ENCODE assay signal across 24 cellular contexts in genomic region chr1:97364086-97364485, GRCh38.
A peak's percentile ranks its signal among the peaks of the same experiment; 100 is the strongest.
DNase-seq lines count a peak whose midpoint lies in the region; ATAC-seq, FAIRE-seq and TF ChIP-seq lines count a peak whose summit lies in the region.
"Had no signal": no experiment of that assay in that cellular context is flagged by ENCODE, and none has a peak within 500 bp of the region (broad histone marks: within the 10 kb centered on the region; RNA-seq: fewer than 3 reads in every experiment).

No MANE protein-coding gene starts in this region.

- intact Hi-C loops in head of caudate nucleus (cut with DNase I), result no loop called here
- intact Hi-C loops in Right ventricle myocardium superior (cut with DNase I), result no loop called here
- intact Hi-C loops in mucosa of descending colon (cut with DNase I, micrococcal nuclease), result no loop called here

- ATAC-seq in Right ventricle myocardium superior (ENCODE audit: poor library complexity) (no peak), mucosa of descending colon (no peak)
- ATAC-seq: activated naive CD8-positive, alpha-beta T cell treated with anti-CD3 and anti-CD28 coated beads, Interleukin-2, amount 50 U/mL, for 24 hours; naive thymus-derived CD8-positive, alpha-beta T cell; Panc1; stimulated activated naive CD8-positive, alpha-beta T cell treated with anti-CD3 and anti-CD28 coated beads, Interleukin-15, Interleukin-2, amounts not matched to agents 100 U/mL and 50 U/mL, for 24 hours had no signal

- H3K4me1 ChIP-seq in mucosa of descending colon (ENCODE audit: low read depth), result no peaks in the 10 kb centered on the region
- H3K4me1 ChIP-seq: BLaER1, HAP-1, tibial nerve had no signal

- H3K36me3 ChIP-seq in mucosa of descending colon (ENCODE audit: low read depth), result no peaks in the 10 kb centered on the region
- H3K36me3 ChIP-seq: BLaER1, HAP-1 had no signal

- H3K9me3 ChIP-seq in mucosa of descending colon, result no peaks in the 10 kb centered on the region
- H3K9me3 ChIP-seq: BLaER1, HAP-1, tibial nerve had no signal

- no peak overlapping the region for H3K4me3 ChIP-seq in choroid plexus epithelial cell (ENCODE audit: low read depth, low read length)
- H3K4me3 ChIP-seq in mucosa of descending colon, result no peak overlapping the region
- H3K4me3 ChIP-seq: BLaER1, HAP-1, tibial nerve had no signal

- peak; percentile 66 for DNase-seq in EL
- DNase-seq in RCC 7860 (ENCODE audit: low spot score), result no peak
- peak; percentile 63 for DNase-seq in choroid plexus epithelial cell (ENCODE audit: low read depth)
- peak; percentile 28 for DNase-seq in non-pigmented ciliary epithelial cell (ENCODE audit: low read depth)
- no peak for DNase-seq in SK-N-DZ (ENCODE audit: low spot score)
- DNase-seq in head of caudate nucleus, result no peak
- DNase-seq in Right ventricle myocardium superior, result no peak
- DNase-seq in mucosa of descending colon, result no peak
- DNase-seq: activated CD4-positive, alpha-beta T cell treated with anti-CD3 and anti-CD28 coated beads for 48 hours; activated effector memory CD4-positive, alpha-beta T cell treated with Interleukin-2 at 50 U/mL for 16 hours; activated naive CD8-positive, alpha-beta T cell treated with anti-CD3 and anti-CD28 coated beads, Interleukin-2, amount 50 U/mL, for 24 hours; effector CD8-positive, alpha-beta T cell; mesendoderm; naive thymus-derived CD8-positive, alpha-beta T cell; NCI-H187 treated with DMSO at 0.1 percent for 48 hours; NCI-H345; stimulated activated CD4-positive, alpha-beta T cell treated with anti-CD3 and anti-CD28 coated beads, Interleukin-1b, Interleukin-23, amount 100 ng/mL, for 48 hours; stimulated activated naive CD8-positive, alpha-beta T cell treated with anti-CD3 and anti-CD28 coated beads, Interleukin-15, Interleukin-2, amounts not matched to agents 100 U/mL and 50 U/mL, for 24 hours had no signal

- TF ChIP-seq CTCF in choroid plexus epithelial cell (conservative IDR thresholded peaks at IDR 0.05; ENCODE audit: low read depth, low read length) (no peak), mucosa of descending colon (IDR thresholded peaks at IDR 0.05) (no peak)

- FAIRE-seq in RCC 7860 (lab: Jason Lieb, UNC), result peak; percentile 16
- FAIRE-seq: D721Med, frontal cortex had no signal

Comparison
In these comparisons a context has a peak if more than half of its experiments do, and no peak if none do; other contexts are left out.
1. DNase-seq: peak in EL (single experiment), choroid plexus epithelial cell (single experiment) and non-pigmented ciliary epithelial cell (single experiment); none in RCC 7860 (single experiment), SK-N-DZ (single experiment), head of caudate nucleus (0 of 42), Right ventricle myocardium superior (single experiment) and mucosa of descending colon (0 of 3).